ENCODE assay signal across 9 cellular contexts in genomic region chr1:39158330-39159086, GRCh38. TPM values are rescaled to one million over a fixed set of nuclear protein-coding genes. Genes with fewer than 3 reads are reported as not detected.
DNase-seq lines count a peak whose midpoint lies in the region; TF ChIP-seq lines count a peak whose summit lies in the region.
"Had no signal": no experiment of that assay in that cellular context is flagged by ENCODE, and none has a peak within 500 bp of the region (broad histone marks: within the 10 kb centered on the region; RNA-seq: fewer than 3 reads in every experiment).

No MANE protein-coding gene starts in this region.

- H3K27ac ChIP-seq in coronary artery (peak overlapping the region; percentile 47 to 79), mucosa of rectum (ENCODE audit: low read depth in 2 of 2, low read length in 2 of 2) (peak overlapping the region; percentile 86 to 96)

- H3K9me3 ChIP-seq in mucosa of rectum (ENCODE audit: control insufficient read depth in 2 of 2, low read length in 2 of 2) = no peaks in the 10 kb centered on the region

- H3K4me1 ChIP-seq in mucosa of rectum (ENCODE audit: control insufficient read depth in 2 of 2, insufficient read depth in 2 of 2, low read length in 2 of 2) = peaks cover 21 to 37% of the 10 kb centered on the region in 2 donors

- H3K4me3 ChIP-seq in coronary artery (peak overlapping the region; percentile 50), mucosa of rectum (ENCODE audit: low read length in 2 of 2) (peak overlapping the region; percentile 62 to 64)

- DNase-seq in DMS153 treated with DMSO at 0.1 percent for 48 hours (lab: John Stamatoyannopoulos, UW; ENCODE audit: unreplicated experiment) (peak; percentile 53), NCI-H2029 (lab: John Stamatoyannopoulos, UW) (peak; percentile 100), coronary artery (ENCODE audit: low spot score) (no peak), A172 (ENCODE audit: low spot score) (no peak), SK-N-DZ (ENCODE audit: low spot score) (no peak)
- no peak for DNase-seq in stimulated activated CD4-positive, alpha-beta T cell treated with anti-CD3 and anti-CD28 coated beads, Interleukin-12 subunit alpha, Interleukin-12 subunit beta, amount 100 ng/mL, for 4 hours
- no peak for DNase-seq in activated CD8-positive, alpha-beta memory T cell treated with anti-CD3 and anti-CD28 coated beads, Interleukin-2, amount 50 U/mL, for 4 hours
- DNase-seq: left cardiac atrium had no signal

- no peaks in the 10 kb centered on the region for H3K36me3 ChIP-seq in mucosa of rectum (ENCODE audit: control insufficient read depth in 2 of 2, insufficient read depth in 2 of 2, low read length in 2 of 2)

- no peaks in the 10 kb centered on the region for H3K27me3 ChIP-seq in mucosa of rectum (ENCODE audit: control insufficient read depth in 2 of 2, insufficient read depth in 2 of 2, low read length in 2 of 2)

- peak overlapping the region; percentile 20 to 74 for H3K9ac ChIP-seq in mucosa of rectum (ENCODE audit: low read depth in 1 of 2, low read length in 2 of 2)

- TF ChIP-seq CTCF in coronary artery (IDR thresholded peaks at IDR 0.05) = no peak

RNA-seq across cellular contexts. Expression of gene MACF1, which starts 46.0 kb away (rescaled TPM):
- 196 and 256 TPM in 2 replicates for total RNA-seq in A172 (2014; rRNA removed; shearing (Covaris generic))
- polyA plus RNA-seq in SK-N-DZ (2014; cell fraction: cytosol; rRNA removed) = 23.6 and 33.2 TPM in 2 replicates
- polyA plus RNA-seq in SK-N-DZ (2014; cell fraction: nucleus; rRNA removed) = 34.7 and 71.7 TPM in 2 replicates

Comparison
In these comparisons a context has a peak if more than half of its experiments do, and no peak if none do; other contexts are left out.
1. DNase-seq: peak in DMS153 treated with DMSO at 0.1 percent for 48 hours (single experiment) and NCI-H2029 (single experiment); none in coronary artery (single experiment), A172 (single experiment), SK-N-DZ (single experiment), stimulated activated CD4-positive, alpha-beta T cell treated with anti-CD3 and anti-CD28 coated beads, Interleukin-12 subunit alpha, Interleukin-12 subunit beta, amount 100 ng/mL, for 4 hours (single experiment) and activated CD8-positive, alpha-beta memory T cell treated with anti-CD3 and anti-CD28 coated beads, Interleukin-2, amount 50 U/mL, for 4 hours (single experiment).